1 cellular context compared by ENCODE assay signal in genomic region chr9:37466037-37466709, GRCh38.
A peak's percentile ranks its signal among the peaks of the same experiment; 100 is the strongest.
TF ChIP-seq lines count a peak whose summit lies in the region.

No MANE protein-coding gene starts in this region.

TF ChIP-seq in SK-N-SH, 30 proteins besides CTCF, POLR2A, EP300 and RAD21 (continued from another document):
- no peak for TF ChIP-seq PBX3 (IDR thresholded peaks at IDR 0.05)
- no peak for TF ChIP-seq REST (IDR thresholded peaks at IDR 0.05; ENCODE audit: low read depth, low read length)
- TF ChIP-seq MAX (IDR thresholded peaks at IDR 0.05; ENCODE audit: low read depth): peak; percentile 68; the same call in 1 of the 2 replicates
- TF ChIP-seq FOSL2 (IDR thresholded peaks at IDR 0.05; ENCODE audit: borderline replicate concordance, low read depth): no peak
- no peak for TF ChIP-seq GATA2 (CRISPR knock-in tag; IDR thresholded peaks at IDR 0.05)
- TF ChIP-seq SMC3 (IDR thresholded peaks at IDR 0.05; ENCODE audit: low read depth, low read length): no peak
- TF ChIP-seq NRF1 (IDR thresholded peaks at IDR 0.05; ENCODE audit: low read depth, low read length): no peak
- 0 out of 2 replicates have a peak, but pooled peaks have one; percentile 6 for TF ChIP-seq SIN3A (IDR thresholded peaks at IDR 0.05; ENCODE audit: borderline replicate concordance, low read depth, low read length)
- TF ChIP-seq YY1 (IDR thresholded peaks at IDR 0.05; ENCODE audit: low read depth): 0 out of 2 replicates have a peak, but pooled peaks have one; percentile 15
- TF ChIP-seq TAF1 (IDR thresholded peaks at IDR 0.05; ENCODE audit: borderline replicate concordance, low read depth, low read length): no peak; the same call in none of the 2 replicates
- TF ChIP-seq, protein P1, sequence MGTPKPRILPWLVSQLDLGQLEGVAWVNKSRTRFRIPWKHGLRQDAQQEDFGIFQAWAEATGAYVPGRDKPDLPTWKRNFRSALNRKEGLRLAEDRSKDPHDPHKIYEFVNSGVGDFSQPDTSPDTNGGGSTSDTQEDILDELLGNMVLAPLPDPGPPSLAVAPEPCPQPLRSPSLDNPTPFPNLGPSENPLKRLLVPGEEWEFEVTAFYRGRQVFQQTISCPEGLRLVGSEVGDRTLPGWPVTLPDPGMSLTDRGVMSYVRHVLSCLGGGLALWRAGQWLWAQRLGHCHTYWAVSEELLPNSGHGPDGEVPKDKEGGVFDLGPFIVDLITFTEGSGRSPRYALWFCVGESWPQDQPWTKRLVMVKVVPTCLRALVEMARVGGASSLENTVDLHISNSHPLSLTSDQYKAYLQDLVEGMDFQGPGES (IDR thresholded peaks at IDR 0.05; ENCODE audit: low read depth, low read length): no peak
